In the genomic region with DNA sequence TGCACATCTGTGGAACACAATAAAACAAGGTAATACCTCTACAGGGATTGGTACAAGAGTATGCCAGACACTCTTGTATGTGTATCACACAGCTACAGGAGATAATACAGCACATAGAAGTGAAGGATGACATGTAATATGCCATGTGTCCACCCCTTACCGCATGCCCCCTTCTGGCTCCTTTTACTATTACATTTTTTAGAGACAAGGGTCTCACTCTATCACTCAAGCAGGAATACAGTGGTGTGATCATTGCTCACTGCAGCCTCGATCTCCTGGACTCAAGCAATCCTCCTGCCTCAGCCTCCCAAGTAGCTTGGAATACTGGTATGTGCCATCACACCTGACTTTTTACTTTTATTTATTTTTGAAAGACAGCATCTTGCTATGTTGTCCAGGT, we compare ENCODE assay signal across 6 cellular contexts. TPM values are rescaled to one million over a fixed set of nuclear protein-coding genes. Genes with fewer than 3 reads are reported as not detected.
DNase-seq lines count a peak whose midpoint lies in the region; TF ChIP-seq lines count a peak whose summit lies in the region.

No MANE protein-coding gene starts in this region.

- no peaks in the 10 kb centered on the region for H3K9me3 ChIP-seq in sigmoid colon

- H3K4me1 ChIP-seq in sigmoid colon: no peaks in the 10 kb centered on the region

- TF ChIP-seq CTCF in astrocyte of the cerebellum (IDR thresholded peaks at IDR 0.05; ENCODE audit: low read depth, low read length, missing control alignments): peak; percentile 41
- peak in 3 of 4 experiments; percentile 6 to 21 (median 8) for TF ChIP-seq CTCF in sigmoid colon (IDR thresholded peaks at IDR 0.05)

- 23% methylated on average over 2 of the region's 2 CpGs for WGBS in sigmoid colon, 2 donors

- DNase-seq in EH (ENCODE audit: low read depth): peak; percentile 55
- DNase-seq in NCI-H146 treated with DMSO at 0.1 percent for 48 hours (lab: John Stamatoyannopoulos, UW; ENCODE audit: unreplicated experiment): peak; percentile 17
- no peak for DNase-seq in astrocyte of the cerebellum (ENCODE audit: low read depth)
- DNase-seq in sigmoid colon: no peak
- DNase-seq in nucleus accumbens (lab: John Stamatoyannopoulos, UW): no peak
- DNase-seq in activated CD4-positive, CD25-positive, alpha-beta regulatory T cell treated with anti-CD3 and anti-CD28 coated beads, Interleukin-2, amount 50 U/mL, for 72 hours: no peak

- no peak for TF ChIP-seq POLR2A in sigmoid colon (IDR thresholded peaks at IDR 0.05)

- no peak overlapping the region for H3K4me3 ChIP-seq in astrocyte of the cerebellum (ENCODE audit: low read depth, low read length)
- no peak overlapping the region for H3K4me3 ChIP-seq in sigmoid colon

- in situ Hi-C loops in astrocyte of the cerebellum (cut with HindIII; ENCODE audit: low sequenced_read_pairs): no loop called here

- H3K27me3 ChIP-seq in sigmoid colon: no peaks in the 10 kb centered on the region

- no peak overlapping the region for H3K27ac ChIP-seq in sigmoid colon

- intact Hi-C loops in sigmoid colon (cut with DNase I): no loop called here

- TF ChIP-seq EP300 in sigmoid colon (IDR thresholded peaks at IDR 0.05): no peak

- no peaks in the 10 kb centered on the region for H3K36me3 ChIP-seq in sigmoid colon

RNA-seq across cellular contexts. Expression of a gene that starts 4.2 kb away (rescaled TPM):
- total RNA-seq in sigmoid colon: not detected
- polyA plus RNA-seq in sigmoid colon: 1 to 10 TPM in 1 of 3 donors, under 1 TPM in 1, not detected in 1; 0.92 to 3.4 TPM

RNA-seq across cellular contexts. Expression of a gene that starts 10.9 kb away (rescaled TPM):
- 10 to 100 TPM in 2 of 4 donors, 1 to 10 TPM in 2; 1.7 to 19.8 (median 10.2) TPM for total RNA-seq in sigmoid colon
- polyA plus RNA-seq in sigmoid colon: 10 to 100 TPM; 17.0 to 34.2 (median 24.7) TPM

RNA-seq across cellular contexts. Expression of a gene that starts 14.8 kb away (rescaled TPM):
- 1 to 10 TPM in 1 of 4 donors, under 1 TPM in 2, not detected in 1; 0.66 to 1.9 (median 0.68) TPM for total RNA-seq in sigmoid colon
- 10 to 100 TPM in 1 of 3 donors, 1 to 10 TPM in 1, not detected in 1; 2.5 to 90.8 TPM for polyA plus RNA-seq in sigmoid colon

RNA-seq across cellular contexts. Expression of a gene that starts 18.0 kb away (rescaled TPM):
- 10 to 100 TPM; 12.5 to 59.6 (median 36.9) TPM for total RNA-seq in sigmoid colon
- 100 to 1,000 TPM in 2 of 3 donors, 10 to 100 TPM in 1; 61.8 to 133 (median 114) TPM for polyA plus RNA-seq in sigmoid colon

RNA-seq across cellular contexts. Expression of a gene that starts 21.6 kb away (rescaled TPM):
- total RNA-seq in sigmoid colon: under 1 TPM in 1 of 4 donors, not detected in 3; 0.33 TPM
- 1 to 10 TPM in 1 of 3 donors, under 1 TPM in 2; 0.60 to 2.6 (median 0.92) TPM for polyA plus RNA-seq in sigmoid colon

Comparison
In these comparisons a context has a peak if more than half of its experiments do, and no peak if none do; other contexts are left out.
1. DNase-seq: peak in EH (single experiment) and NCI-H146 treated with DMSO at 0.1 percent for 48 hours (single experiment); none in astrocyte of the cerebellum (single experiment), sigmoid colon (single experiment), nucleus accumbens (0 of 56) and activated CD4-positive, CD25-positive, alpha-beta regulatory T cell treated with anti-CD3 and anti-CD28 coated beads, Interleukin-2, amount 50 U/mL, for 72 hours (single experiment).